In genomic region chr11:30002157-30002556, GRCh38 we compare ENCODE assay signal across 39 cellular contexts. TPM values are rescaled to one million over a fixed set of nuclear protein-coding genes. Genes with fewer than 3 reads are reported as not detected.
"Had no signal": no experiment of that assay in that cellular context is flagged by ENCODE, and none has a peak within 500 bp of the region (broad histone marks: within the 10 kb centered on the region; RNA-seq: fewer than 3 reads in every experiment).

No MANE protein-coding gene starts in this region.

- ATAC-seq: activated CD4-positive, CD25-positive, alpha-beta regulatory T cell treated with anti-CD3 and anti-CD28 coated beads, Interleukin-2, amount 50 U/mL, for 24 hours; foreskin keratinocyte; left lobe of liver; stimulated activated effector memory CD8-positive, alpha-beta T cell treated with anti-CD3 and anti-CD28 coated beads, Interleukin-12 subunit alpha, Interleukin-12 subunit beta, amount 100 ng/mL, for 72 hours; stimulated activated naive CD8-positive, alpha-beta T cell treated with anti-CD3 and anti-CD28 coated beads, Interleukin-15, amount 100 ng/mL, for 72 hours; upper lobe of right lung had no signal

- H3K27me3 ChIP-seq: brain microvascular endothelial cell, esophagus muscularis mucosa, foreskin keratinocyte, heart left ventricle, neutrophil, ovary, sigmoid colon, suprapubic skin, tibial artery, upper lobe of right lung had no signal

- H3K9me3 Mint-ChIP-seq: activated CD4-positive, alpha-beta memory T cell treated with anti-CD3 and anti-CD28 coated beads for 36 hours; activated CD4-positive, alpha-beta T cell treated with anti-CD3 and anti-CD28 coated beads, Interleukin-2, amount 10 ng/mL, durations not matched to agents 24 days and 14 days; activated naive CD4-positive, alpha-beta T cell treated with anti-CD3 and anti-CD28 coated beads for 36 hours; activated naive CD8-positive, alpha-beta T cell treated with anti-CD3 and anti-CD28 coated beads, Interleukin-2, amount 10 ng/mL, durations not matched to agents 7 days and 5 days; activated T-helper 1 cell treated with anti-CD3 and anti-CD28 coated beads, Interleukin-12 subunit alpha, Interleukin-12 subunit beta, Interleukin-2, Interleukin-4 antibody, amounts not matched to agents 30 ng/mL and 10 ng/mL and 1 ng/mL, durations not matched to agents 14 hours and 24 hours and 36 hours; dendritic cell treated with granulocyte-macrophage colony-stimulating factor and Interleukin-4, amounts not matched to agents 40 ng/mL and 50 ng/mL, for 4 days; endodermal cell; nephron; stimulated activated effector memory CD8-positive, alpha-beta T cell treated with anti-CD3 and anti-CD28 coated beads, Interleukin-12 subunit alpha, Interleukin-12 subunit beta, amount 100 ng/mL, for 72 hours; stimulated activated naive CD8-positive, alpha-beta T cell treated with anti-CD3 and anti-CD28 coated beads, Interleukin-15, amount 100 ng/mL, for 72 hours had no signal

- H3K27ac Mint-ChIP-seq: activated CD4-positive, alpha-beta memory T cell treated with anti-CD3 and anti-CD28 coated beads for 36 hours; activated CD4-positive, alpha-beta T cell treated with anti-CD3 and anti-CD28 coated beads, Interleukin-2, amount 10 ng/mL, durations not matched to agents 24 days and 14 days; activated naive CD4-positive, alpha-beta T cell treated with anti-CD3 and anti-CD28 coated beads for 36 hours; activated naive CD8-positive, alpha-beta T cell treated with anti-CD3 and anti-CD28 coated beads, Interleukin-2, amount 10 ng/mL, durations not matched to agents 7 days and 5 days; activated T-helper 1 cell treated with anti-CD3 and anti-CD28 coated beads, Interleukin-12 subunit alpha, Interleukin-12 subunit beta, Interleukin-2, Interleukin-4 antibody, amounts not matched to agents 30 ng/mL and 10 ng/mL and 1 ng/mL, durations not matched to agents 14 hours and 24 hours and 36 hours; dendritic cell treated with granulocyte-macrophage colony-stimulating factor and Interleukin-4, amounts not matched to agents 40 ng/mL and 50 ng/mL, for 4 days; endodermal cell; immature natural killer cell; nephron; stimulated activated effector memory CD8-positive, alpha-beta T cell treated with anti-CD3 and anti-CD28 coated beads, Interleukin-12 subunit alpha, Interleukin-12 subunit beta, amount 100 ng/mL, for 72 hours; stimulated activated naive CD8-positive, alpha-beta T cell treated with anti-CD3 and anti-CD28 coated beads, Interleukin-15, amount 100 ng/mL, for 72 hours; T-helper 1 cell treated with Interleukin-12 subunit alpha and Interleukin-12 subunit beta and Interleukin-4 antibody, amounts not matched to agents 30 μg/mL and 1 μg/mL, for 36 hours had no signal

- H3K4me3 ChIP-seq: esophagus muscularis mucosa, heart left ventricle, lung, ovary, prostate gland, sigmoid colon, suprapubic skin, tibial artery, upper lobe of right lung had no signal

- H3K36me3 Mint-ChIP-seq: activated CD4-positive, alpha-beta memory T cell treated with anti-CD3 and anti-CD28 coated beads for 36 hours; activated naive CD8-positive, alpha-beta T cell treated with anti-CD3 and anti-CD28 coated beads, Interleukin-2, amount 10 ng/mL, durations not matched to agents 7 days and 5 days; immature natural killer cell; stimulated activated effector memory CD8-positive, alpha-beta T cell treated with anti-CD3 and anti-CD28 coated beads, Interleukin-12 subunit alpha, Interleukin-12 subunit beta, amount 100 ng/mL, for 72 hours had no signal

- H3K9me3 ChIP-seq: esophagus muscularis mucosa, heart left ventricle, neutrophil, ovary, prostate gland, sigmoid colon, suprapubic skin, tibial artery, upper lobe of right lung had no signal

- H3K4me3 Mint-ChIP-seq: activated CD4-positive, alpha-beta memory T cell treated with anti-CD3 and anti-CD28 coated beads for 36 hours; activated CD4-positive, alpha-beta T cell treated with anti-CD3 and anti-CD28 coated beads, Interleukin-2, amount 10 ng/mL, durations not matched to agents 24 days and 14 days; activated naive CD4-positive, alpha-beta T cell treated with anti-CD3 and anti-CD28 coated beads for 36 hours; activated naive CD8-positive, alpha-beta T cell treated with anti-CD3 and anti-CD28 coated beads, Interleukin-2, amount 10 ng/mL, durations not matched to agents 7 days and 5 days; activated T-helper 1 cell treated with anti-CD3 and anti-CD28 coated beads, Interleukin-12 subunit alpha, Interleukin-12 subunit beta, Interleukin-2, Interleukin-4 antibody, amounts not matched to agents 30 ng/mL and 10 ng/mL and 1 ng/mL, durations not matched to agents 14 hours and 24 hours and 36 hours; central memory CD8-positive, alpha-beta T cell; dendritic cell treated with granulocyte-macrophage colony-stimulating factor and Interleukin-4, amounts not matched to agents 40 ng/mL and 50 ng/mL, for 4 days; endodermal cell; immature natural killer cell; nephron; stimulated activated effector memory CD8-positive, alpha-beta T cell treated with anti-CD3 and anti-CD28 coated beads, Interleukin-12 subunit alpha, Interleukin-12 subunit beta, amount 100 ng/mL, for 72 hours; stimulated activated naive CD8-positive, alpha-beta T cell treated with anti-CD3 and anti-CD28 coated beads, Interleukin-15, amount 100 ng/mL, for 72 hours; T-helper 1 cell treated with Interleukin-12 subunit alpha and Interleukin-12 subunit beta and Interleukin-4 antibody, amounts not matched to agents 30 μg/mL and 1 μg/mL, for 36 hours had no signal

- H3K4me1 ChIP-seq: foreskin keratinocyte, prostate gland, sigmoid colon, suprapubic skin, tibial artery, upper lobe of right lung had no signal

- DNase-seq: activated CD4-positive, alpha-beta memory T cell treated with anti-CD3 and anti-CD28 coated beads for 36 hours; activated CD4-positive, alpha-beta T cell treated with anti-CD3 and anti-CD28 coated beads, Interleukin-2, amount 10 ng/mL, durations not matched to agents 24 days and 14 days; activated CD8-positive, alpha-beta memory T cell treated with anti-CD3 and anti-CD28 coated beads, Interleukin-2, amount 50 U/mL, for 4 hours; activated effector memory CD4-positive, alpha-beta T cell treated with anti-CD3 and anti-CD28 coated beads, Interleukin-2, amount 50 U/mL, for 16 hours; activated naive CD4-positive, alpha-beta T cell treated with anti-CD3 and anti-CD28 coated beads for 36 hours; activated naive CD8-positive, alpha-beta T cell treated with anti-CD3 and anti-CD28 coated beads, Interleukin-2, amount 10 ng/mL, durations not matched to agents 7 days and 5 days; activated T-cell treated with anti-CD3 and anti-CD28 coated beads, Interleukin-2, amount 50 U/mL, for 1 hour; amniotic stem cell; brain microvascular endothelial cell; endodermal cell; foreskin keratinocyte; heart left ventricle; hypothalamus; immature natural killer cell; ovary; sigmoid colon; small intestine; stimulated activated CD4-positive, alpha-beta T cell treated with anti-CD3 and anti-CD28 coated beads, Interleukin-4, amount 100 ng/mL, for 24 hours; stimulated activated naive CD8-positive, alpha-beta T cell treated with anti-CD3 and anti-CD28 coated beads, Interleukin-15, amount 100 ng/mL, for 72 hours; T-helper 9 cell; tibial artery; upper lobe of right lung; WERI-Rb-1 had no signal

- H3K36me3 ChIP-seq: brain microvascular endothelial cell, esophagus muscularis mucosa, heart left ventricle, neutrophil, ovary, prostate gland, sigmoid colon, suprapubic skin, tibial artery, upper lobe of right lung, WERI-Rb-1 had no signal

- H3K27ac ChIP-seq: brain microvascular endothelial cell, esophagus muscularis mucosa, foreskin keratinocyte, neutrophil, ovary, prostate gland, sigmoid colon, suprapubic skin, tibial artery, upper lobe of right lung, WERI-Rb-1 had no signal

- H3K4me1 Mint-ChIP-seq: activated CD4-positive, alpha-beta T cell treated with anti-CD3 and anti-CD28 coated beads, Interleukin-2, amount 10 ng/mL, durations not matched to agents 24 days and 14 days; activated naive CD8-positive, alpha-beta T cell treated with anti-CD3 and anti-CD28 coated beads, Interleukin-2, amount 10 ng/mL, durations not matched to agents 7 days and 5 days; central memory CD8-positive, alpha-beta T cell; immature natural killer cell; nephron; stimulated activated effector memory CD8-positive, alpha-beta T cell treated with anti-CD3 and anti-CD28 coated beads, Interleukin-12 subunit alpha, Interleukin-12 subunit beta, amount 100 ng/mL, for 72 hours; stimulated activated naive CD8-positive, alpha-beta T cell treated with anti-CD3 and anti-CD28 coated beads, Interleukin-15, amount 100 ng/mL, for 72 hours had no signal

- H3K27me3 Mint-ChIP-seq: activated CD4-positive, alpha-beta memory T cell treated with anti-CD3 and anti-CD28 coated beads for 36 hours; activated CD4-positive, alpha-beta T cell treated with anti-CD3 and anti-CD28 coated beads, Interleukin-2, amount 10 ng/mL, durations not matched to agents 24 days and 14 days; activated naive CD8-positive, alpha-beta T cell treated with anti-CD3 and anti-CD28 coated beads, Interleukin-2, amount 10 ng/mL, durations not matched to agents 7 days and 5 days; central memory CD8-positive, alpha-beta T cell; dendritic cell treated with granulocyte-macrophage colony-stimulating factor and Interleukin-4, amounts not matched to agents 40 ng/mL and 50 ng/mL, for 4 days; stimulated activated naive CD8-positive, alpha-beta T cell treated with anti-CD3 and anti-CD28 coated beads, Interleukin-15, amount 100 ng/mL, for 72 hours had no signal

RNA-seq across cellular contexts. Expression of gene KCNA4, which starts 14.7 kb away (rescaled TPM):
- total RNA-seq: activated CD4-positive, alpha-beta memory T cell treated with anti-CD3 and anti-CD28 coated beads for 36 hours; activated CD4-positive, alpha-beta T cell treated with anti-CD3 and anti-CD28 coated beads, Interleukin-2, amount 10 ng/mL, durations not matched to agents 24 days and 14 days; activated CD8-positive, alpha-beta memory T cell treated with anti-CD3 and anti-CD28 coated beads for 36 hours; activated naive CD4-positive, alpha-beta T cell treated with anti-CD3 and anti-CD28 coated beads for 36 hours; activated naive CD8-positive, alpha-beta T cell treated with anti-CD3 and anti-CD28 coated beads, Interleukin-2, amount 10 ng/mL, durations not matched to agents 7 days and 5 days; activated T-helper 1 cell treated with anti-CD3 and anti-CD28 coated beads, Interleukin-12 subunit alpha, Interleukin-12 subunit beta, Interleukin-2, Interleukin-4 antibody, amounts not matched to agents 30 ng/mL and 10 ng/mL and 1 ng/mL, durations not matched to agents 14 hours and 24 hours and 36 hours; astrocyte; foreskin keratinocyte; kidney epithelial cell; left lobe of liver had no signal
- polyA plus RNA-seq: foreskin keratinocyte, immature natural killer cell had no signal
